ENCODE assay signal across 15 cellular contexts in the genomic region with DNA sequence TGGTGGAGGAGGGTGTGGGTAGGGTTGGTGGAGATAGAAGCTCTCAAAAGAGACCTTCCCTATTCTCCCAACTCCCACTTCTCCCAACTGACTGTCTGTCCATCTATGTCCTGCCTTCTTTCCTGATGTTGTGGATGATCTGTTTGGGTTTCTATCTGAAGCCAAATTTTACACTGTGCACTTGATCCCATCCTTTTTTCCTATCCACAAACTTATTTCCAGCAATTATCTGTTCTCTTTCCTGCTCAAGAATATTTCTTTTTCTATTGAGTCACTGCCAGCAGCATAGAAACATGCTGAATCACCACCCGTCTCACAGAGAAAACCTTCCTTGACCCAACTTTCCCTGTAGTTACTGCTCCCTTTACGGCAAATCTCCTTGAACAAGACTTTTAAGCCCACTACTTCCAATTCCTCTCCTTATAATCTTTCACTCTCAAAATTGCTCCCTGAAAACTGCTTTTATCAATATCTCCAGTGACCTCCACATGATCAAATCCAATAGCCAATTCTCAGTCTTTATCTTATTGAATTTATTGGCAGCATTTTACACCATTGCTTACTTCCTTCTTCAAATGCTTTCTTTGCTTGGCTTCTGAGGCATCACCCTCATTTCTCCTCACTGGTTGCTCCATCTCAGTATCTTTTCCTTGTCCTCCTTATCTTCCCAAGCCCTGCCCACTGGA.
A peak's percentile ranks its signal among the peaks of the same experiment; 100 is the strongest.
DNase-seq lines count a peak whose midpoint lies in the region; ATAC-seq, FAIRE-seq and TF ChIP-seq lines count a peak whose summit lies in the region.
"Had no signal": no experiment of that assay in that cellular context is flagged by ENCODE, and none has a peak within 500 bp of the region (broad histone marks: within the 10 kb centered on the region; RNA-seq: fewer than 3 reads in every experiment).

No MANE protein-coding gene starts in this region.

- no peak for TF ChIP-seq POLR2A in endothelial cell of umbilical vein (IDR thresholded peaks at IDR 0.05; ENCODE audit: low read depth, low read length)

- dilution Hi-C loops in endothelial cell of umbilical vein (cut with MboI; ENCODE audit: extremely low pct_ligation_motif_present, low sequenced_read_pairs), result no loop called here

- H2AK5ac ChIP-seq in H9 (ENCODE audit: insufficient read length, low read length), result no peak overlapping the region
- no peak overlapping the region for H2AK5ac ChIP-seq in mesendoderm (ENCODE audit: low read length)

- no CpG with 5 or more reads among the region's 2 CpGs for whole genome bisulfite sequencing in H9 (ENCODE audit: extremely low coverage, insufficient read length, low lambda C conversion rate)
- no CpG with 5 or more reads among the region's 2 CpGs for WGBS in mesendoderm (ENCODE audit: extremely low coverage, insufficient coverage, low lambda C conversion rate)

- H4K20me1 ChIP-seq in endothelial cell of umbilical vein (replicated peaks; ENCODE audit: control insufficient read depth, extremely low read depth, insufficient read depth, low read length) (no peaks in the 10 kb centered on the region), H9 (ENCODE audit: control insufficient read depth, insufficient read depth, insufficient read length) (no peaks in the 10 kb centered on the region)

- H3K14ac ChIP-seq in H9 (ENCODE audit: insufficient read depth, low read length), result no peak overlapping the region

- H4K91ac ChIP-seq in H9 (ENCODE audit: insufficient read length, low read depth, low read length), result no peak overlapping the region

- H3K27me3 ChIP-seq in endothelial cell of umbilical vein (ENCODE audit: control insufficient read depth in 2 of 2, insufficient read depth in 2 of 2, low read length in 2 of 2) (no peaks in the 10 kb centered on the region), H9 (ENCODE audit: insufficient read depth, low read length) (no peaks in the 10 kb centered on the region), mesendoderm (ENCODE audit: insufficient read depth, low read length, poor library complexity) (no peaks in the 10 kb centered on the region)
- H3K27me3 ChIP-seq: thyroid gland had no signal

- POLR2A ChIA-PET in endothelial cell of umbilical vein (lab: Charles Lee), result interaction anchor here (0.9 kb wide), 1 partner anchor 26 kb away, joined by 3 read pairs; no protein-coding TSS in a partner anchor

- H3K4ac ChIP-seq in H9 (ENCODE audit: low read depth, low read length) (no peak overlapping the region), mesendoderm (ENCODE audit: low read depth, low read length) (no peak overlapping the region)

- no peaks in the 10 kb centered on the region for H3K36me3 ChIP-seq in endothelial cell of umbilical vein (ENCODE audit: control insufficient read depth in 2 of 2, extremely low read depth in 1 of 2, insufficient read depth in 2 of 2, low read length in 2 of 2)
- H3K36me3 ChIP-seq in mesendoderm (ENCODE audit: control insufficient read depth, insufficient read depth, low read length), result no peaks in the 10 kb centered on the region
- H3K36me3 ChIP-seq in kidney (ENCODE audit: control insufficient read depth in 1 of 2, insufficient read depth in 2 of 2, low read length in 2 of 2), result no peaks in the 10 kb centered on the region
- H3K36me3 ChIP-seq: thyroid gland, WERI-Rb-1 had no signal

- H3K4me2 ChIP-seq in endothelial cell of umbilical vein (ENCODE audit: insufficient read depth, low read length) (peak overlapping the region; percentile 47), H9 (ENCODE audit: insufficient read depth, insufficient read length, low read length) (no peak overlapping the region), mesendoderm (ENCODE audit: low read length) (no peak overlapping the region)

- H3K27ac ChIP-seq in endothelial cell of umbilical vein (ENCODE audit: insufficient read depth, low read depth, low read length) (peak overlapping the region; percentile 89), H9 (ENCODE audit: insufficient read length, low read depth, low read length) (no peak overlapping the region), mesendoderm (ENCODE audit: low read depth, low read length) (no peak overlapping the region), kidney (ENCODE audit: low read depth in 2 of 2, low read length in 2 of 2) (no peak overlapping the region)
- H3K27ac ChIP-seq: thyroid gland, WERI-Rb-1 had no signal

- no peaks in the 10 kb centered on the region for H3K79me2 ChIP-seq in endothelial cell of umbilical vein (ENCODE audit: control insufficient read depth, insufficient read depth, low read length)
- H3K79me2 ChIP-seq in H9 (ENCODE audit: insufficient read depth, low read length), result no peaks in the 10 kb centered on the region
- H3K79me2 ChIP-seq in mesendoderm (ENCODE audit: control insufficient read depth, insufficient read depth, low read length), result no peaks in the 10 kb centered on the region

- H3K79me1 ChIP-seq in H9 (ENCODE audit: insufficient read depth, low read depth, low read length, poor library complexity, severe bottlenecking), result no peaks in the 10 kb centered on the region
- no peaks in the 10 kb centered on the region for H3K79me1 ChIP-seq in mesendoderm (ENCODE audit: low read length)

- no peak for TF ChIP-seq CTCF in endothelial cell of umbilical vein (IDR thresholded peaks at IDR 0.05; ENCODE audit: extremely low read depth in 1 of 2, insufficient read depth in 1 of 2, low read depth in 1 of 2, low read length in 2 of 2)
- TF ChIP-seq CTCF in H9 (conservative IDR thresholded peaks at IDR 0.05), result no peak
- no peak for TF ChIP-seq CTCF in kidney (IDR thresholded peaks at IDR 0.05; ENCODE audit: borderline replicate concordance, extremely low read depth, insufficient read depth)

- H3K18ac ChIP-seq in H9 (ENCODE audit: insufficient read length, low read depth, low read length) (no peak overlapping the region), mesendoderm (ENCODE audit: low read length) (no peak overlapping the region)

- H2BK12ac ChIP-seq in H9 (ENCODE audit: insufficient read length, low read depth, low read length), result no peak overlapping the region

- H4K5ac ChIP-seq in H9 (ENCODE audit: insufficient read length, low read depth, low read length) (no peak overlapping the region), mesendoderm (ENCODE audit: low read length) (no peak overlapping the region)

- no peaks in the 10 kb centered on the region for H3K27me3 Mint-ChIP-seq in H9 (ENCODE audit: low read depth)
- H3K27me3 Mint-ChIP-seq in stimulated activated naive CD8-positive, alpha-beta T cell treated with anti-CD3 and anti-CD28 coated beads, Interleukin-15, amount 100 ng/mL, for 72 hours, result no peaks in the 10 kb centered on the region
- H3K27me3 Mint-ChIP-seq: activated naive CD4-positive, alpha-beta T cell treated with anti-CD3 and anti-CD28 coated beads, Interleukin-2, amount 10 ng/mL, durations not matched to agents 7 days and 5 days had no signal

- no peaks in the 10 kb centered on the region for H3K36me3 Mint-ChIP-seq in H9 (ENCODE audit: insufficient read depth in 1 of 3, low read depth in 3 of 3)
- H3K36me3 Mint-ChIP-seq: activated naive CD4-positive, alpha-beta T cell treated with anti-CD3 and anti-CD28 coated beads, Interleukin-2, amount 10 ng/mL, durations not matched to agents 7 days and 5 days; natural killer cell had no signal

- H3K9ac ChIP-seq in endothelial cell of umbilical vein (replicated peaks; ENCODE audit: extremely low read depth, insufficient read depth, low read length) (peak overlapping the region; percentile 10), H9 (ENCODE audit: extremely low read depth, insufficient read length, low read length) (no peak overlapping the region), mesendoderm (ENCODE audit: low read length) (no peak overlapping the region), kidney (ENCODE audit: low read length in 2 of 2) (no peak overlapping the region)

- H3K9me3 ChIP-seq in endothelial cell of umbilical vein (replicated peaks; ENCODE audit: control insufficient read depth, insufficient read depth, low read length) (no peaks in the 10 kb centered on the region), H9 (ENCODE audit: control insufficient read depth, low read depth, low read length) (no peaks in the 10 kb centered on the region), kidney (ENCODE audit: control insufficient read depth in 1 of 2, low read length in 2 of 2) (no peaks in the 10 kb centered on the region)
- H3K9me3 ChIP-seq: thyroid gland had no signal

- H2AFZ ChIP-seq in endothelial cell of umbilical vein (ENCODE audit: low read depth, low read length) (peak overlapping the region; percentile 62), H9 (ENCODE audit: low read length) (no peak overlapping the region)

- H3K4me3 Mint-ChIP-seq in H9, result no peak overlapping the region
- H3K4me3 Mint-ChIP-seq in stimulated activated naive CD8-positive, alpha-beta T cell treated with anti-CD3 and anti-CD28 coated beads, Interleukin-15, amount 100 ng/mL, for 72 hours, result no peak overlapping the region
- H3K4me3 Mint-ChIP-seq: activated naive CD4-positive, alpha-beta T cell treated with anti-CD3 and anti-CD28 coated beads, Interleukin-2, amount 10 ng/mL, durations not matched to agents 7 days and 5 days; natural killer cell had no signal

- H4K8ac ChIP-seq in H9 (replicated peaks; ENCODE audit: insufficient read length, low read depth, low read length) (no peak overlapping the region), mesendoderm (ENCODE audit: low read depth, low read length) (no peak overlapping the region)

- H3K4me3 ChIP-seq in endothelial cell of umbilical vein (replicated peaks in 1 of 3; ENCODE audit: insufficient read depth in 1 of 3, low read depth in 1 of 3, low read length in 3 of 3) (no peak overlapping the region), mesendoderm (ENCODE audit: low read length) (no peak overlapping the region), kidney (ENCODE audit: low read length in 2 of 2) (no peak overlapping the region)
- H3K4me3 ChIP-seq: thyroid gland had no signal

- no peaks in the 10 kb centered on the region for H3K9me3 Mint-ChIP-seq in H9
- no peaks in the 10 kb centered on the region for H3K9me3 Mint-ChIP-seq in stimulated activated naive CD8-positive, alpha-beta T cell treated with anti-CD3 and anti-CD28 coated beads, Interleukin-15, amount 100 ng/mL, for 72 hours
- H3K9me3 Mint-ChIP-seq: activated naive CD4-positive, alpha-beta T cell treated with anti-CD3 and anti-CD28 coated beads, Interleukin-2, amount 10 ng/mL, durations not matched to agents 7 days and 5 days; natural killer cell had no signal

- peak; percentile 34 for DNase-seq in COLO829 (ENCODE audit: low spot score)
- peak; percentile 90 for DNase-seq in RCC 7860 (ENCODE audit: low spot score)
- DNase-seq in endothelial cell of umbilical vein (ENCODE audit: low read depth, low spot score), result peak; percentile 85
- DNase-seq in non-pigmented ciliary epithelial cell (ENCODE audit: low read depth), result peak; percentile 88
- DNase-seq in H9, result no peak
- no peak for DNase-seq in stimulated activated naive CD8-positive, alpha-beta T cell treated with anti-CD3 and anti-CD28 coated beads, Interleukin-15, amount 100 ng/mL, for 72 hours
- DNase-seq in mesendoderm, result no peak
- DNase-seq in kidney, result no peak
- DNase-seq: activated naive CD4-positive, alpha-beta T cell treated with anti-CD3 and anti-CD28 coated beads, Interleukin-2, amount 10 ng/mL, durations not matched to agents 7 days and 5 days; DMS53; glutamatergic neuron; natural killer cell; NCI-H526; thyroid gland; WERI-Rb-1 had no signal

- BruUV-seq in endothelial cell of umbilical vein (replicated peaks; lab: Mats Ljungman, UMichigan), result TSS peak; percentile 89

- H3K56ac ChIP-seq in H9 (ENCODE audit: insufficient read length, low read depth, low read length) (no peak overlapping the region), mesendoderm (ENCODE audit: low read length) (no peak overlapping the region)

- CTCF ChIA-PET in endothelial cell of umbilical vein (lab: Charles Lee), result interaction anchor here (0.7 to 2.6 kb wide), 6 partner anchors 19 to 142 kb away, joined by 3 to 12 read pairs (median 6); no protein-coding TSS in a partner anchor

- no peak overlapping the region for H2BK5ac ChIP-seq in H9 (ENCODE audit: insufficient read length, low read length)
- H2BK5ac ChIP-seq in mesendoderm (ENCODE audit: low read length), result no peak overlapping the region

- no peaks in the 10 kb centered on the region for H3K23me2 ChIP-seq in H9 (ENCODE audit: insufficient read length, low read depth, low read length, poor library complexity, severe bottlenecking)

- intact Hi-C loops in endothelial cell of umbilical vein (cut with micrococcal nuclease), result loop anchor here (1.0 to 2.0 kb wide), 2 partner anchors 18 to 76 kb away; no protein-coding TSS in a partner anchor
- intact Hi-C loops in kidney (cut with DNase I), result no loop called here

- H3T11ph ChIP-seq in H9 (ENCODE audit: low read length), result no peak overlapping the region

- H2BK20ac ChIP-seq in H9 (ENCODE audit: low read depth, low read length, poor library complexity, severe bottlenecking), result no peak overlapping the region

- H3K27ac Mint-ChIP-seq in H9, result no peak overlapping the region
- no peak overlapping the region for H3K27ac Mint-ChIP-seq in stimulated activated naive CD8-positive, alpha-beta T cell treated with anti-CD3 and anti-CD28 coated beads, Interleukin-15, amount 100 ng/mL, for 72 hours
- H3K27ac Mint-ChIP-seq: activated naive CD4-positive, alpha-beta T cell treated with anti-CD3 and anti-CD28 coated beads, Interleukin-2, amount 10 ng/mL, durations not matched to agents 7 days and 5 days; natural killer cell had no signal

- H2BK15ac ChIP-seq in H9 (ENCODE audit: low read depth, low read length) (no peak overlapping the region), mesendoderm (replicated peaks; ENCODE audit: low read depth) (no peak overlapping the region)

- H3K4me1 ChIP-seq in endothelial cell of umbilical vein (ENCODE audit: control insufficient read depth, extremely low read depth, insufficient read depth, low read length) (peaks cover 22% of the 10 kb centered on the region), H9 (ENCODE audit: insufficient read depth, low read length) (no peaks in the 10 kb centered on the region), mesendoderm (ENCODE audit: control insufficient read depth, low read depth, low read length) (peaks cover 12% of the 10 kb centered on the region), kidney (ENCODE audit: control insufficient read depth in 1 of 2, insufficient read depth in 1 of 2, low read depth in 1 of 2, low read length in 2 of 2) (no peaks in the 10 kb centered on the region)
- H3K4me1 ChIP-seq: thyroid gland had no signal

- H3K23ac ChIP-seq in H9 (ENCODE audit: insufficient read length, low read depth, low read length) (no peak overlapping the region), mesendoderm (ENCODE audit: low read length) (no peak overlapping the region)

- no peak for FAIRE-seq in RCC 7860 (lab: Jason Lieb, UNC)
- FAIRE-seq in endothelial cell of umbilical vein (lab: Jason Lieb, UNC), result peak; percentile 89
- no peak for FAIRE-seq in kidney (lab: Jason Lieb, UNC)

- ATAC-seq in stimulated activated naive CD8-positive, alpha-beta T cell treated with anti-CD3 and anti-CD28 coated beads, Interleukin-15, amount 100 ng/mL, for 72 hours, result no peak
- ATAC-seq: natural killer cell had no signal

- no peaks in the 10 kb centered on the region for H3K9me1 ChIP-seq in endothelial cell of umbilical vein (replicated peaks; ENCODE audit: control insufficient read depth, extremely low read depth, insufficient read depth, low read length)

- H2BK120ac ChIP-seq in H9 (ENCODE audit: low read depth, low read length, poor library complexity, severe bottlenecking) (no peak overlapping the region), mesendoderm (ENCODE audit: low read depth, low read length) (no peak overlapping the region)

- peaks cover 0 to 6% of the 10 kb centered on the region in 2 experiments; a peak in 2 of 4 replicates for H3K4me1 Mint-ChIP-seq in H9
- H3K4me1 Mint-ChIP-seq in stimulated activated naive CD8-positive, alpha-beta T cell treated with anti-CD3 and anti-CD28 coated beads, Interleukin-15, amount 100 ng/mL, for 72 hours, result no peaks in the 10 kb centered on the region
- H3K4me1 Mint-ChIP-seq: activated naive CD4-positive, alpha-beta T cell treated with anti-CD3 and anti-CD28 coated beads, Interleukin-2, amount 10 ng/mL, durations not matched to agents 7 days and 5 days; natural killer cell had no signal

Comparison
In these comparisons a context has a peak if more than half of its experiments do, and no peak if none do; other contexts are left out.
1. DNase-seq: peak in COLO829 (single experiment), RCC 7860 (single experiment), endothelial cell of umbilical vein (single experiment) and non-pigmented ciliary epithelial cell (single experiment); none in H9 (single experiment), stimulated activated naive CD8-positive, alpha-beta T cell treated with anti-CD3 and anti-CD28 coated beads, Interleukin-15, amount 100 ng/mL, for 72 hours (0 of 2), mesendoderm (single experiment) and kidney (single experiment).